In the genomic region with DNA sequence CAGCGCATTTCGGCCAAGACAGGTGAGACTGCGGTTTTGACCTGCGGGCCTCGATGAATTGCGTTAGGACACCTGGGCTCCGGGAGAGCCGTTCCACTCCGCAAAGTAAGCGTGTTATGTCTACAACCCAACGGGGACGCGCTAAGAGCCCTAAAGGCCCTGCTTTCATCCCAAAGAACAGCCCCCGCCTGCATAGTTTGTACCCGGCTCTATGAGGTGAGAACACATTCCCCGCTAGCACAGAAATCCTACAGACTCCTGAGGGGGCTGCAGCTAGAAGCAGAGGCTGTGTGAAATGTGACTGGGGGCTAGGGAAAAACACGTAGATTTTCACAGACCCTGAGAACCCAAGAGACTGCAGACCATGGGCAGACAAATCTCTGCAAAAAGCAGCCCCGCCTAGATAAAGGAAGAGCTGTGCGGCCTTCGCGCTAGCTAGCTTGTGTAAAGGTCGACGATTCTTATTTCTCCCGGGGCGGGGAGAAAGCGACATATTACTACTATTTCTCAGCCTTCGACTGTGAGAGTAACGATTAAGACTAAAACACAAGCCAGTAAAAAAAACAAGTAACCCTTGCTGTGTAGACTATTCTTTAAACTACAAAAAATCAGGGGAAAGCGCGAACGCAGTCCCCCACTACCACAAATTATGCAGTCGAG, we compare ENCODE assay signal across 9 cellular contexts. TPM values are rescaled to one million over a fixed set of nuclear protein-coding genes. Genes with fewer than 3 reads are reported as not detected.
DNase-seq lines count a peak whose midpoint lies in the region; ATAC-seq and TF ChIP-seq lines count a peak whose summit lies in the region.
"Not testable (repeated sequence)": the region's sequence is repeated elsewhere in the genome, so short reads cannot be mapped to it uniquely, and the experiment has no call there.
"Had no signal": no experiment of that assay in that cellular context is flagged by ENCODE, and none has a peak within 500 bp of the region (broad histone marks: within the 10 kb centered on the region; RNA-seq: fewer than 3 reads in every experiment).

No MANE protein-coding gene starts in this region.

- not testable (repeated sequence) for H3K4me1 ChIP-seq in mucosa of descending colon (ENCODE audit: low read depth)

- not testable (repeated sequence) for H3K36me3 ChIP-seq in mucosa of descending colon (ENCODE audit: low read depth)

- not testable (repeated sequence) for TF ChIP-seq CTCF in mucosa of descending colon (IDR thresholded peaks at IDR 0.05)

- intact Hi-C loops in mucosa of descending colon (cut with DNase I, micrococcal nuclease): not testable (repeated sequence)

- H3K9me3 ChIP-seq in mucosa of descending colon: not testable (repeated sequence)

- ATAC-seq in GM18499 (IDR thresholded peaks at IDR 0.05; ENCODE audit: insufficient read depth, unreplicated experiment) (peak; percentile 75), GM21526 (IDR thresholded peaks at IDR 0.05; ENCODE audit: low FRiP score, unreplicated experiment) (peak; percentile 93), HG03064 (IDR thresholded peaks at IDR 0.05; ENCODE audit: low read depth, unreplicated experiment) (peak; percentile 84), mucosa of descending colon (peak; percentile 93)
- ATAC-seq in stimulated activated naive CD8-positive, alpha-beta T cell treated with anti-CD3 and anti-CD28 coated beads, Interleukin-15, Interleukin-2, amounts not matched to agents 100 U/mL and 50 U/mL, for 24 hours: peak; percentile 96

- H3K4me3 ChIP-seq in mucosa of descending colon: not testable (repeated sequence)

- peak; percentile 13 for DNase-seq in NCI-H2227 (lab: John Stamatoyannopoulos, UW; ENCODE audit: unreplicated experiment)
- peak; percentile 25 for DNase-seq in activated CD4-positive, alpha-beta T cell treated with anti-CD3 and anti-CD28 coated beads, Interleukin-2, amount 50 U/mL, for 1 hour
- peak; percentile 24 for DNase-seq in central memory CD4-positive, alpha-beta T cell
- DNase-seq in mucosa of descending colon: not testable (repeated sequence)
- DNase-seq in stimulated activated naive CD8-positive, alpha-beta T cell treated with anti-CD3 and anti-CD28 coated beads, Interleukin-15, Interleukin-2, amounts not matched to agents 100 U/mL and 50 U/mL, for 24 hours: peak; percentile 35

RNA-seq across cellular contexts. Expression of a gene that starts 32.5 kb away (rescaled TPM):
- total RNA-seq in mucosa of descending colon: not detected
- total RNA-seq: lung microvascular endothelial cell had no signal
